ENCODE assay signal across 25 cellular contexts in genomic region chr11:97717922-97718321, GRCh38.
"Had no signal": no experiment of that assay in that cellular context is flagged by ENCODE, and none has a peak within 500 bp of the region (broad histone marks: within the 10 kb centered on the region; RNA-seq: fewer than 3 reads in every experiment).

No MANE protein-coding gene starts in this region.

- H3K4me1 ChIP-seq: left lung, parathyroid adenoma, right atrium auricular region, right lobe of liver, stomach, tibial nerve, uterus had no signal

- H3K9me3 ChIP-seq: right atrium auricular region, right lobe of liver, thoracic aorta, tibial nerve, uterus had no signal

- H3K4me3 Mint-ChIP-seq: memory B cell; naive thymus-derived CD8-positive, alpha-beta T cell; nephron; neural crest cell; stimulated activated naive B cell treated with anti-CD40 and anti-IgM and Interleukin-4, amounts not matched to agents 10 μg/mL and 1 μg/mL and 100 μg/mL, for 72 hours; type B pancreatic cell had no signal

- H3K27me3 ChIP-seq: left lung, right atrium auricular region, right lobe of liver, stomach, tibial nerve, uterus had no signal

- H3K36me3 Mint-ChIP-seq: memory B cell; naive thymus-derived CD8-positive, alpha-beta T cell; stimulated activated naive B cell treated with anti-CD40 and anti-IgM and Interleukin-4, amounts not matched to agents 10 μg/mL and 1 μg/mL and 100 μg/mL, for 72 hours; type B pancreatic cell had no signal

- H3K27ac Mint-ChIP-seq: memory B cell; naive thymus-derived CD8-positive, alpha-beta T cell; nephron; progenitor cell of endocrine pancreas; stimulated activated naive B cell treated with anti-CD40 and anti-IgM and Interleukin-4, amounts not matched to agents 10 μg/mL and 1 μg/mL and 100 μg/mL, for 72 hours; type B pancreatic cell had no signal

- H3K27me3 Mint-ChIP-seq: memory B cell; naive thymus-derived CD8-positive, alpha-beta T cell; progenitor cell of endocrine pancreas; stimulated activated naive B cell treated with anti-CD40 and anti-IgM and Interleukin-4, amounts not matched to agents 10 μg/mL and 1 μg/mL and 100 μg/mL, for 72 hours; type B pancreatic cell had no signal

- H3K4me3 ChIP-seq: left lung, right atrium auricular region, right lobe of liver, skin epidermis, stomach, thoracic aorta, tibial nerve, uterus had no signal

- DNase-seq: head of caudate nucleus; hippocampal formation; left colon; nucleus accumbens; stimulated activated CD4-positive, alpha-beta T cell treated with anti-CD3 and anti-CD28 coated beads, Interleukin-12 subunit alpha, Interleukin-12 subunit beta, amount 100 ng/mL, for 4 hours; stimulated activated CD4-positive, alpha-beta T cell treated with anti-CD3 and anti-CD28 coated beads, Interleukin-15, amount 100 ng/mL, for 24 hours; stimulated activated CD4-positive, alpha-beta T cell treated with anti-CD3 and anti-CD28 coated beads, Interleukin-2, amount 100 ng/mL, for 24 hours; stimulated activated CD4-positive, alpha-beta T cell treated with anti-CD3 and anti-CD28 coated beads, Interleukin-4, amount 100 ng/mL, for 1 hour; stimulated activated naive B cell treated with anti-CD40 and anti-IgM and Interleukin-4, amounts not matched to agents 10 μg/mL and 1 μg/mL and 100 μg/mL, for 72 hours; stimulated activated naive CD8-positive, alpha-beta T cell treated with anti-CD3 and anti-CD28 coated beads, Interleukin-15, Interleukin-2, amounts not matched to agents 100 U/mL and 50 U/mL, for 24 hours; stomach; uterus had no signal

- H3K27ac ChIP-seq: left lung, parathyroid adenoma, right atrium auricular region, right lobe of liver, skin epidermis, stomach, thoracic aorta, tibial nerve, uterus had no signal

- H3K9me3 Mint-ChIP-seq: nephron, type B pancreatic cell had no signal

- ATAC-seq: left colon; left lung; naive thymus-derived CD8-positive, alpha-beta T cell; stimulated activated naive B cell treated with anti-CD40 and anti-IgM and Interleukin-4, amounts not matched to agents 10 μg/mL and 1 μg/mL and 100 μg/mL, for 72 hours; stimulated activated naive CD8-positive, alpha-beta T cell treated with anti-CD3 and anti-CD28 coated beads, Interleukin-15, Interleukin-2, amounts not matched to agents 100 U/mL and 50 U/mL, for 24 hours had no signal

- H3K36me3 ChIP-seq: left lung, right atrium auricular region, right lobe of liver, stomach, thoracic aorta, tibial nerve, uterus had no signal

- H3K4me1 Mint-ChIP-seq: memory B cell; naive thymus-derived CD8-positive, alpha-beta T cell; nephron; neural crest cell; stimulated activated naive B cell treated with anti-CD40 and anti-IgM and Interleukin-4, amounts not matched to agents 10 μg/mL and 1 μg/mL and 100 μg/mL, for 72 hours had no signal
